In genomic region chr9:137273095-137273490, GRCh38 we compare ENCODE assay signal across 17 cellular contexts. TPM values are rescaled to one million over a fixed set of nuclear protein-coding genes. Genes with fewer than 3 reads are reported as not detected.
A peak's percentile ranks its signal among the peaks of the same experiment; 100 is the strongest.
DNase-seq lines count a peak whose midpoint lies in the region; ATAC-seq and TF ChIP-seq lines count a peak whose summit lies in the region.
"Had no signal": no experiment of that assay in that cellular context is flagged by ENCODE, and none has a peak within 500 bp of the region (broad histone marks: within the 10 kb centered on the region; RNA-seq: fewer than 3 reads in every experiment).

No MANE protein-coding gene starts in this region.

- H3K27me3 Mint-ChIP-seq in Caco-2 (ENCODE audit: insufficient read depth, unreplicated experiment) = no peaks in the 10 kb centered on the region

- H3K36me3 ChIP-seq in BLaER1 (peaks cover 36% of the 10 kb centered on the region), Caco-2 (ENCODE audit: control insufficient read depth, insufficient read depth, low read length) (peaks cover 1% of the 10 kb centered on the region), PC-9 (ENCODE audit: low read depth) (no peaks in the 10 kb centered on the region)

- H3K4me2 ChIP-seq in BLaER1 = peak overlapping the region; percentile 92
- H3K4me2 ChIP-seq in PC-9 = no peak overlapping the region

- no peak overlapping the region for H3K4me3 Mint-ChIP-seq in Caco-2 (ENCODE audit: unreplicated experiment)

- H3K79me2 ChIP-seq in PC-9 (ENCODE audit: low read depth) = peaks cover 3% of the 10 kb centered on the region; the same call in 1 of the 2 replicates

- no peaks in the 10 kb centered on the region for H3K9me3 Mint-ChIP-seq in Caco-2 (ENCODE audit: unreplicated experiment)

- BruUV-seq in Caco-2 (replicated peaks; lab: Mats Ljungman, UMichigan) (TSS peak; percentile 25), PC-9 (replicated peaks; lab: Mats Ljungman, UMichigan) (TSS peak; percentile 5)

- peaks cover 99% of the 10 kb centered on the region for H3K4me1 ChIP-seq in BLaER1
- H3K4me1 ChIP-seq in Caco-2 = no peaks in the 10 kb centered on the region
- H3K4me1 ChIP-seq in PC-9 (replicated peaks; ENCODE audit: insufficient read depth) = peaks cover 12% of the 10 kb centered on the region

- CTCF ChIA-PET in Caco-2 (lab: Charles Lee) (interaction anchor here (0.8 kb wide), 1 partner anchor 14 kb away, joined by 3 read pairs; no protein-coding TSS in a partner anchor), PC-9 (lab: Charles Lee) (no interaction called here)

- TF ChIP-seq CTCF in Caco-2 (IDR thresholded peaks at IDR 0.05; ENCODE audit: insufficient read depth in 1 of 2, low read depth in 1 of 2, low read length in 1 of 2, severe bottlenecking in 1 of 2, unreplicated experiment in 1 of 2) (no peak), PC-9 (conservative IDR thresholded peaks at IDR 0.05) (no peak), foreskin fibroblast (IDR thresholded peaks at IDR 0.05; ENCODE audit: low read depth, low read length) (no peak)

- DNase-seq in Caco-2 (no peak), PC-9 (no peak), iPS-NIHi11 (ENCODE audit: low spot score) (peak; percentile 67), hippocampal formation (lab: John Stamatoyannopoulos, UW) (no peak), foreskin fibroblast (no peak)
- DNase-seq: COR-L47, DMS79, GM23248, Kasumi-1, MV-4-11, NCI-H1436 treated with DMSO at 0.1 percent for 48 hours, NCI-H446 had no signal

- no peak for ATAC-seq in HG02938 (IDR thresholded peaks at IDR 0.05; ENCODE audit: unreplicated experiment)
- ATAC-seq: HepG2, Right ventricle myocardium inferior had no signal

- peak overlapping the region; percentile 94 for H3K27ac ChIP-seq in BLaER1
- H3K27ac ChIP-seq in PC-9 = no peak overlapping the region
- H3K27ac ChIP-seq: GM23248, SK-N-MC had no signal

- H3K9ac ChIP-seq in BLaER1 = peak overlapping the region; percentile 59
- H3K9ac ChIP-seq: GM23248 had no signal

- intact Hi-C loops in Caco-2 (cut with micrococcal nuclease; ENCODE audit: unreplicated experiment) (no loop called here), PC-9 (cut with micrococcal nuclease; ENCODE audit: unreplicated experiment) (no loop called here)

- H3K27me3 ChIP-seq in BLaER1 = no peaks in the 10 kb centered on the region
- H3K27me3 ChIP-seq in Caco-2 (replicated peaks; ENCODE audit: control insufficient read depth, insufficient read depth, low read length) = no peaks in the 10 kb centered on the region
- H3K27me3 ChIP-seq in PC-9 (ENCODE audit: insufficient read depth, low read depth) = no peaks in the 10 kb centered on the region

- H3K9me3 ChIP-seq in BLaER1 (no peaks in the 10 kb centered on the region), Caco-2 (0 out of 2 replicates have a peak, but pooled peaks cover 6% of the 10 kb centered on the region), PC-9 (ENCODE audit: insufficient read depth, low read depth) (no peaks in the 10 kb centered on the region)

- H3K4me1 Mint-ChIP-seq in Caco-2 (ENCODE audit: low read depth, unreplicated experiment) = no peaks in the 10 kb centered on the region

- H3K36me3 Mint-ChIP-seq in Caco-2 (ENCODE audit: insufficient read depth, unreplicated experiment) = peaks cover 57% of the 10 kb centered on the region

- no peaks in the 10 kb centered on the region for H3K9me2 ChIP-seq in PC-9 (ENCODE audit: insufficient read depth)

- POLR2A ChIA-PET in Caco-2 (lab: Charles Lee) = interaction anchor here (0.5 kb wide), 1 partner anchor 11 kb away, joined by 4 read pairs; no protein-coding TSS in a partner anchor
- POLR2A ChIA-PET in PC-9 (lab: Charles Lee; ENCODE audit: unreplicated experiment) = no interaction called here

- no peak overlapping the region for H3K27ac Mint-ChIP-seq in Caco-2 (ENCODE audit: unreplicated experiment)

- H3K4me3 ChIP-seq in BLaER1 = no peak overlapping the region
- no peak overlapping the region for H3K4me3 ChIP-seq in Caco-2 (ENCODE audit: low read depth, low read length)
- no peak overlapping the region for H3K4me3 ChIP-seq in PC-9
- H3K4me3 ChIP-seq in foreskin fibroblast (ENCODE audit: low read depth in 1 of 2, low read length in 2 of 2) = no peak overlapping the region
- H3K4me3 ChIP-seq: GM23248, SK-N-MC had no signal

- no peak overlapping the region for H2AFZ ChIP-seq in PC-9
- H2AFZ ChIP-seq: GM23248 had no signal

- H4K20me1 ChIP-seq in BLaER1 (peaks cover 17% of the 10 kb centered on the region; the same call in 1 of the 2 replicates), PC-9 (ENCODE audit: insufficient read depth) (peaks cover 12% of the 10 kb centered on the region; the same call in 1 of the 2 replicates)

- peaks cover 24% of the 10 kb centered on the region for H3F3A ChIP-seq in PC-9 (ENCODE audit: insufficient read depth, low read depth)

RNA-seq across cellular contexts. Expression of gene TOR4A, which starts 4.4 kb away (rescaled TPM):
- total RNA-seq in Caco-2 (2022) (1.8 and 1.9 TPM in 2 replicates), PC-9 (2021) (48.9 and 59.9 TPM in 2 replicates)

RNA-seq across cellular contexts. Expression of gene NELFB, which starts 18.0 kb away (rescaled TPM):
- total RNA-seq in Caco-2 (2022) (79.1 and 79.8 TPM in 2 replicates), PC-9 (2021) (94.2 and 103 TPM in 2 replicates)

RNA-seq across cellular contexts. Expression of gene STPG3, which starts 22.0 kb away (rescaled TPM):
- not detected in 2 replicates for total RNA-seq in Caco-2 (2022)
- 0.45 and 0.46 TPM in 2 replicates for total RNA-seq in PC-9 (2021)
- total RNA-seq: GM23248, HepG2 had no signal

RNA-seq across cellular contexts. Expression of gene NRARP, which starts 29.0 kb away (rescaled TPM):
- total RNA-seq in Caco-2 (2022) = 22.1 and 24.7 TPM in 2 replicates
- total RNA-seq in PC-9 (2021) = 20.6 and 25.8 TPM in 2 replicates

RNA-seq across cellular contexts. Expression of gene TUBB4B, which starts 32.0 kb away (rescaled TPM):
- total RNA-seq in Caco-2 (2022) (481 and 487 TPM in 2 replicates), PC-9 (2021) (441 and 494 TPM in 2 replicates)

Comparison
In these comparisons a context has a peak if more than half of its experiments do, and no peak if none do; other contexts are left out.
1. RNA of gene TOR4A, which starts 4.4 kb away (total RNA-seq): 48.9 to 59.9 TPM in PC-9; 1.8 to 1.9 TPM in Caco-2; every median in the first group is over 10 times any median in the second.